27 cellular contexts compared by ENCODE assay signal in the genomic region with DNA sequence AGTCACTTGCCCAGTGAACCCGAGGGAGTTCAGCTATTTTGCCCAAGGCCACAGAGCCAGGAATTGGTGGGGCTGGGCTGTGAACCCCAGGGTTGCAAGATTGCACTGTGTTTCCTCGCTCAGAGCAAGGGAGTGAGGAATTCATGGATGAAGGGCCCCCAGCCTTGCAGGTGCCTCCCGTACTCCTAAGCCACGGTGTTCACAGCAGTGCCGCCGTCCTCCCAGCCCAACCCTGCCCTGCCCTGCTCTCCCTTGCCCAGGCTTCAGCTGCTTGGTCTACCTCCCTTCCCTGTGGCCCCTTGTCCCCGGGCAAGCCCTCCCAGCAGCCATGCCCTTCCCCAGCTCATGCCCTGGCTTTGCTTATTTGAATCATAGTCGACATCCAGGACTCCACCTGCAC. TPM values are rescaled to one million over a fixed set of nuclear protein-coding genes. Genes with fewer than 3 reads are reported as not detected.
"Had no signal": no experiment of that assay in that cellular context is flagged by ENCODE, and none has a peak within 500 bp of the region (broad histone marks: within the 10 kb centered on the region; RNA-seq: fewer than 3 reads in every experiment).

No MANE protein-coding gene starts in this region.

- H3K27ac Mint-ChIP-seq: dendritic cell treated with granulocyte-macrophage colony-stimulating factor and Interleukin-4, amounts not matched to agents 40 ng/mL and 50 ng/mL, for 4 days; effector memory CD8-positive, alpha-beta T cell; mesothelial cell of epicardium had no signal

- ATAC-seq: effector memory CD8-positive, alpha-beta T cell; esophagus mucosa; gastrocnemius medialis; heart right ventricle; left cardiac atrium; left lung; left ventricle myocardium superior; lower lobe of right lung; mucosa of descending colon had no signal

- H3K4me1 ChIP-seq: colonic mucosa, gastrocnemius medialis, left lung, lower lobe of right lung had no signal

- H3K4me3 Mint-ChIP-seq: dendritic cell treated with granulocyte-macrophage colony-stimulating factor and Interleukin-4, amounts not matched to agents 40 ng/mL and 50 ng/mL, for 4 days; effector memory CD8-positive, alpha-beta T cell; endodermal cell; mesothelial cell of epicardium had no signal

- H3K36me3 ChIP-seq: colonic mucosa, esophagus squamous epithelium, gastrocnemius medialis, heart right ventricle, left lung, lower lobe of right lung had no signal

- H3K27ac ChIP-seq: colonic mucosa, epithelial cell of prostate, esophagus squamous epithelium, gastrocnemius medialis, left lung, lower lobe of right lung had no signal

- H3K4me3 ChIP-seq: colonic mucosa, esophagus squamous epithelium, gastrocnemius medialis, heart right ventricle, left lung, lower lobe of right lung, mucosa of descending colon had no signal

- H3K36me3 Mint-ChIP-seq: mesothelial cell of epicardium had no signal

- H3K9me3 ChIP-seq: colonic mucosa, esophagus squamous epithelium, gastrocnemius medialis, left lung, lower lobe of right lung, mucosa of descending colon had no signal

- FAIRE-seq: endometrium, islet of Langerhans, keratinocyte had no signal

- DNase-seq: colonic mucosa; cortex of kidney; effector CD8-positive, alpha-beta T cell; effector memory CD8-positive, alpha-beta T cell; endodermal cell; erythroblast; esophagus squamous epithelium; foreskin fibroblast; foreskin melanocyte; gastrocnemius medialis; glutamatergic neuron; head of caudate nucleus; heart right ventricle; hippocampal formation; left cardiac atrium; left ventricle myocardium superior; lower lobe of right lung; mesenchymal stem cell had no signal

RNA-seq across cellular contexts. Expression of a gene that starts 6.1 kb away (rescaled TPM):
- polyA plus RNA-seq: keratinocyte had no signal
